In genomic region chr1:28744184-28744583, GRCh38 we compare ENCODE assay signal across 14 cellular contexts. TPM values are rescaled to one million over a fixed set of nuclear protein-coding genes. Genes with fewer than 3 reads are reported as not detected.
A peak's percentile ranks its signal among the peaks of the same experiment; 100 is the strongest.
DNase-seq lines count a peak whose midpoint lies in the region; ATAC-seq, FAIRE-seq and TF ChIP-seq lines count a peak whose summit lies in the region.
"Had no signal": no experiment of that assay in that cellular context is flagged by ENCODE, and none has a peak within 500 bp of the region (broad histone marks: within the 10 kb centered on the region; RNA-seq: fewer than 3 reads in every experiment).

No MANE protein-coding gene starts in this region.

- CTCF ChIA-PET in Caco-2 (lab: Charles Lee) = no interaction called here

- no peak overlapping the region for H3K4me3 ChIP-seq in Caco-2 (ENCODE audit: low read depth, low read length)
- H3K4me3 ChIP-seq in astrocyte (ENCODE audit: insufficient read depth, low read depth, low read length) = no peak overlapping the region

- H3K4me1 Mint-ChIP-seq in Caco-2 (ENCODE audit: low read depth, unreplicated experiment) = peaks cover 15% of the 10 kb centered on the region
- H3K4me1 Mint-ChIP-seq in astrocyte (ENCODE audit: low read depth, unreplicated experiment) = peaks cover 23% of the 10 kb centered on the region
- H3K4me1 Mint-ChIP-seq in nephron = peaks cover 51% of the 10 kb centered on the region

- H3K27me3 Mint-ChIP-seq in Caco-2 (ENCODE audit: insufficient read depth, unreplicated experiment) (no peaks in the 10 kb centered on the region), astrocyte (ENCODE audit: low read depth, unreplicated experiment) (no peaks in the 10 kb centered on the region), nephron (ENCODE audit: low read depth) (no peaks in the 10 kb centered on the region)

- no peak for FAIRE-seq in astrocyte (lab: Jason Lieb, UNC)

- BruUV-seq in Caco-2 (replicated peaks; lab: Mats Ljungman, UMichigan) = no TSS peak

- H4K20me1 ChIP-seq in astrocyte (ENCODE audit: insufficient read depth, low read length) = peaks cover 95% of the 10 kb centered on the region

- POLR2A ChIA-PET in Caco-2 (lab: Charles Lee) = no interaction called here

- no peak for DNase-seq in Caco-2
- peak; percentile 65 for DNase-seq in MV-4-11 (lab: John Stamatoyannopoulos, UW)
- DNase-seq in astrocyte (ENCODE audit: low read depth) = no peak
- no peak for DNase-seq in NCI-H345 treated with DMSO at 0.1 percent for 48 hours (lab: John Stamatoyannopoulos, UW; ENCODE audit: unreplicated experiment)
- DNase-seq in UCSD-AML1 (lab: John Stamatoyannopoulos, UW; ENCODE audit: unreplicated experiment) = no peak
- DNase-seq: activated gamma-delta T cell treated with Interleukin-2 at 50 U/mL for 16 hours, EL, foreskin melanocyte, NCI-H1092, WERI-Rb-1 had no signal

- H3K9me3 Mint-ChIP-seq in Caco-2 (ENCODE audit: unreplicated experiment) (no peaks in the 10 kb centered on the region), astrocyte (ENCODE audit: unreplicated experiment) (no peaks in the 10 kb centered on the region), nephron (no peaks in the 10 kb centered on the region)

- TF ChIP-seq CTCF in Caco-2 (IDR thresholded peaks at IDR 0.05; ENCODE audit: insufficient read depth in 1 of 2, low read depth in 1 of 2, low read length in 1 of 2, severe bottlenecking in 1 of 2, unreplicated experiment in 1 of 2) (no peak), astrocyte (IDR thresholded peaks at IDR 0.05; ENCODE audit: insufficient read depth, low read depth, low read length) (no peak), nephron (IDR thresholded peaks at IDR 0.05; ENCODE audit: unreplicated experiment in 3 of 3) (no peak)

- H3K36me3 ChIP-seq in Caco-2 (ENCODE audit: control insufficient read depth, insufficient read depth, low read length) (no peaks in the 10 kb centered on the region; the same call in none of the 2 replicates), astrocyte (ENCODE audit: insufficient read depth, low read length) (peaks cover 42% of the 10 kb centered on the region)

- H3K9me3 ChIP-seq in Caco-2 = no peaks in the 10 kb centered on the region
- no peaks in the 10 kb centered on the region for H3K9me3 ChIP-seq in astrocyte (ENCODE audit: insufficient read depth, low read depth, low read length)

- H3K4me3 Mint-ChIP-seq in Caco-2 (ENCODE audit: unreplicated experiment) (peak overlapping the region; percentile 44), astrocyte (ENCODE audit: unreplicated experiment) (peak overlapping the region; percentile 41), nephron (peak overlapping the region in 2 of 3 experiments; percentile 14 to 49)

- no peak overlapping the region for H3K27ac ChIP-seq in astrocyte (ENCODE audit: low read depth, low read length)
- H3K27ac ChIP-seq: WERI-Rb-1 had no signal

- no peaks in the 10 kb centered on the region for H3K27me3 ChIP-seq in Caco-2 (replicated peaks; ENCODE audit: control insufficient read depth, insufficient read depth, low read length)
- H3K27me3 ChIP-seq in astrocyte (ENCODE audit: insufficient read depth, low read length) = no peaks in the 10 kb centered on the region

- intact Hi-C loops in Caco-2 (cut with micrococcal nuclease; ENCODE audit: unreplicated experiment) = no loop called here

- ATAC-seq in GM19023 (IDR thresholded peaks at IDR 0.05; ENCODE audit: unreplicated experiment) (no peak), HG03342 (IDR thresholded peaks at IDR 0.05; ENCODE audit: unreplicated experiment) (no peak)
- ATAC-seq: left lobe of liver had no signal

- no peak overlapping the region for H2AFZ ChIP-seq in astrocyte (ENCODE audit: low read depth, low read length)

- H3K4me1 ChIP-seq in Caco-2 = no peaks in the 10 kb centered on the region
- peaks cover 6% of the 10 kb centered on the region for H3K4me1 ChIP-seq in astrocyte (ENCODE audit: insufficient read depth, low read length)

- H3K4me2 ChIP-seq in astrocyte (ENCODE audit: low read length) = peak overlapping the region; percentile 31

- H3K79me2 ChIP-seq in astrocyte (ENCODE audit: insufficient read depth, low read length) = peaks cover 100% of the 10 kb centered on the region

- H3K36me3 Mint-ChIP-seq in Caco-2 (ENCODE audit: insufficient read depth, unreplicated experiment) (peaks cover 79% of the 10 kb centered on the region), astrocyte (ENCODE audit: low read depth, unreplicated experiment) (peaks cover 28% of the 10 kb centered on the region), nephron (ENCODE audit: low read depth) (peaks cover 82% of the 10 kb centered on the region)

- H3K9ac ChIP-seq in astrocyte (ENCODE audit: low read length) = no peak overlapping the region

- H3K27ac Mint-ChIP-seq in Caco-2 (ENCODE audit: unreplicated experiment) (peak overlapping the region; percentile 56), astrocyte (ENCODE audit: unreplicated experiment) (no peak overlapping the region), nephron (no peak overlapping the region)

RNA-seq across cellular contexts. Expression of gene YTHDF2, which starts 7.4 kb away (rescaled TPM):
- total RNA-seq in Caco-2 (2022) = 45.8 and 51.5 TPM in 2 replicates
- 91.3 and 97.5 TPM in 2 replicates for total RNA-seq in astrocyte
